ENCODE assay signal across 10 cellular contexts in the genomic region with DNA sequence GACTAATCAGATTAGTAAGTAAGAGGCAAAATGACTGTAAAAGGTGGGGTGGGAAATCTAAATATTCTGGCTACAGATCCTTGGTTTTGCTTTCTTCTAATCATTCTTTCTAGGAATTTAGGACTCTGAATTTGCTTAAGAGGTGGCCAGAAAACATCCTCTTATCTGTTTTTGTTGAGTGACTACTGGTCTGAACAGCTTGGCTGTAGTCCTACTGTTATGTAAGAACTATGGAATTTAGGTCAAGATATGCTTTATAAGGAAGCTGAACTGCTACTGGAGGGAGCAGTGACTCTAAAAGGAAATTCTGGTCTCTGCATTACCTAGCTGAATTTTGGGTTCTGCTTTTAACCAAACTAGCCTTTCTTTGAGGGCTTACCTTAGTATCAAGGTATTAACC. TPM values are rescaled to one million over a fixed set of nuclear protein-coding genes. Genes with fewer than 3 reads are reported as not detected.
A peak's percentile ranks its signal among the peaks of the same experiment; 100 is the strongest.
DNase-seq lines count a peak whose midpoint lies in the region; ATAC-seq, FAIRE-seq and TF ChIP-seq lines count a peak whose summit lies in the region.
"Had no signal": no experiment of that assay in that cellular context is flagged by ENCODE, and none has a peak within 500 bp of the region (broad histone marks: within the 10 kb centered on the region; RNA-seq: fewer than 3 reads in every experiment).

No MANE protein-coding gene starts in this region.

- FAIRE-seq in K562 (lab: Jason Lieb, UNC) = peak; percentile 40
- FAIRE-seq: TTC549 had no signal

- TF ChIP-seq EP300 in K562 (IDR thresholded peaks at IDR 0.05; ENCODE audit: low read length) = no peak
- TF ChIP-seq EP300 in stomach (IDR thresholded peaks at IDR 0.05) = no peak

- TF ChIP-seq CTCF in HFF-Myc (IDR thresholded peaks at IDR 0.05; ENCODE audit: low read depth, low read length, missing control alignments) = no peak
- TF ChIP-seq CTCF in K562 (IDR thresholded peaks at IDR 0.05 in 2 of 3, conservative IDR thresholded peaks at IDR 0.05 in 1 of 3; ENCODE audit: insufficient read depth in 2 of 3, low read depth in 1 of 3, low read length in 3 of 3) = no peak
- no peak for TF ChIP-seq CTCF in kidney epithelial cell (IDR thresholded peaks at IDR 0.05; ENCODE audit: insufficient read depth, low read length, poor library complexity, severe bottlenecking)
- no peak for TF ChIP-seq CTCF in stomach (IDR thresholded peaks at IDR 0.05)
- no peak for TF ChIP-seq CTCF in prostate gland (IDR thresholded peaks at IDR 0.05)

- no TSS peak for BruUV-seq in K562 (replicated peaks; lab: Mats Ljungman, UMichigan)

- no peak overlapping the region for H3K4me3 ChIP-seq in HFF-Myc (replicated peaks; ENCODE audit: low read depth, low read length)
- no peak overlapping the region for H3K4me3 ChIP-seq in K562
- H3K4me3 ChIP-seq in kidney epithelial cell (ENCODE audit: low read depth, low read length) = no peak overlapping the region
- H3K4me3 ChIP-seq in stomach = no peak overlapping the region
- no peak overlapping the region for H3K4me3 ChIP-seq in prostate gland
- H3K4me3 ChIP-seq: esophagus squamous epithelium had no signal

- no peak overlapping the region for H2AFZ ChIP-seq in K562 (ENCODE audit: low read depth, low read length)

- DNase-seq in HFF-Myc (ENCODE audit: extremely low read depth, low read depth) = peak; percentile 12
- DNase-seq in K562 (ENCODE audit: extremely low read depth in 1 of 4, low spot score in 3 of 4) = peak in 1 of 4 experiments; percentile 9
- DNase-seq in kidney epithelial cell (ENCODE audit: low read depth) = peak; percentile 43
- no peak for DNase-seq in stomach
- DNase-seq in prostate gland (ENCODE audit: low spot score) = no peak
- DNase-seq in NOMO-1 treated with DMSO at 0.1 percent for 48 hours (lab: John Stamatoyannopoulos, UW; ENCODE audit: unreplicated experiment) = no peak
- DNase-seq in activated T-cell treated with anti-CD3 and anti-CD28 coated beads for 4 hours = no peak
- DNase-seq: esophagus squamous epithelium had no signal

- H3K36me3 ChIP-seq in K562 (ENCODE audit: control insufficient read depth, insufficient read depth, low read length) (peaks cover 90% of the 10 kb centered on the region), kidney epithelial cell (ENCODE audit: control insufficient read depth, insufficient read depth, low read length) (peaks cover 3% of the 10 kb centered on the region), stomach (peaks cover 19 to 60% (median 57%) of the 10 kb centered on the region in 4 donors), prostate gland (no peaks in the 10 kb centered on the region)

- no peak overlapping the region for H3K4me2 ChIP-seq in K562 (ENCODE audit: insufficient read depth, low read length)

- no peak overlapping the region for H3K9ac ChIP-seq in K562 (ENCODE audit: insufficient read depth in 1 of 2, low read depth in 2 of 2, low read length in 2 of 2)

- H3K9me1 ChIP-seq in K562 (ENCODE audit: control insufficient read depth, insufficient read depth, low read length) = no peaks in the 10 kb centered on the region

- H3K4me1 ChIP-seq in K562 (replicated peaks in 1 of 2; ENCODE audit: control insufficient read depth in 2 of 2, insufficient read depth in 2 of 2, low read length in 2 of 2) (no peaks in the 10 kb centered on the region), stomach (peaks cover 0 to 26% (median 13%) of the 10 kb centered on the region in 4 donors), prostate gland (replicated peaks) (peaks cover 3% of the 10 kb centered on the region)

- POLR2A ChIA-PET in K562 (lab: Yijun Ruan, JAX) = interaction anchor here (0.6 to 2.2 kb wide), 4 partner anchors 8 to 175 kb away, joined by 3 to 7 read pairs (median 4); no protein-coding TSS in a partner anchor

- CTCF ChIA-PET in K562 (lab: Yijun Ruan, JAX; ENCODE audit: low intra/inter-chr PET ratio) = no interaction called here

- in situ Hi-C loops in K562 (cut with MboI) = no loop called here

- intact Hi-C loops in K562 (cut with micrococcal nuclease) = no loop called here
- intact Hi-C loops in stomach (cut with DNase I; ENCODE audit: low total_unique reads) = no loop called here
- intact Hi-C loops in prostate gland (cut with DNase I) = no loop called here

- peak; percentile 45; the same call in 2 of the 3 replicates for ATAC-seq in K562
- no peak for ATAC-seq in GM18520 (IDR thresholded peaks at IDR 0.05; ENCODE audit: unreplicated experiment)

- H3K9me3 ChIP-seq in K562 (replicated peaks; ENCODE audit: control insufficient read depth, insufficient read depth, low read depth, low read length) (no peaks in the 10 kb centered on the region), stomach (no peaks in the 10 kb centered on the region), prostate gland (no peaks in the 10 kb centered on the region)
- H3K9me3 ChIP-seq: esophagus squamous epithelium had no signal

- H3K27me3 ChIP-seq in K562 (ENCODE audit: control insufficient read depth in 2 of 2, insufficient read depth in 2 of 2, low read length in 2 of 2) = no peaks in the 10 kb centered on the region
- H3K27me3 ChIP-seq in kidney epithelial cell (ENCODE audit: control insufficient read depth, insufficient read depth, low read length) = no peaks in the 10 kb centered on the region
- H3K27me3 ChIP-seq in stomach = no peaks in the 10 kb centered on the region
- H3K27me3 ChIP-seq in prostate gland (replicated peaks; ENCODE audit: insufficient read depth) = no peaks in the 10 kb centered on the region
- H3K27me3 ChIP-seq: esophagus squamous epithelium had no signal

- H3K27ac ChIP-seq in K562 (ENCODE audit: extremely low read depth, low read depth, low read length) = no peak overlapping the region
- peak overlapping the region in 3 of 5 donors; percentile 1 to 50 (median 16) for H3K27ac ChIP-seq in stomach
- no peak overlapping the region for H3K27ac ChIP-seq in prostate gland

- no peak for TF ChIP-seq RAD21 in K562 (CRISPR knock-in tag; conservative IDR thresholded peaks at IDR 0.05 in 1 of 2, IDR thresholded peaks at IDR 0.05 in 1 of 2)

- H3K79me2 ChIP-seq in K562 (ENCODE audit: control insufficient read depth, insufficient read depth, low read length) = no peaks in the 10 kb centered on the region

- H4K20me1 ChIP-seq in K562 (replicated peaks; ENCODE audit: control insufficient read depth, insufficient read depth, low read length) = no peaks in the 10 kb centered on the region; the same call in 1 of the 2 replicates

- TF ChIP-seq POLR2A in K562 (conservative IDR thresholded peaks at IDR 0.05) = no peak
- TF ChIP-seq POLR2A in stomach (IDR thresholded peaks at IDR 0.05) = no peak
- no peak for TF ChIP-seq POLR2A in prostate gland (IDR thresholded peaks at IDR 0.05)

TF ChIP-seq in K562, 482 proteins besides CTCF, POLR2A, EP300 and RAD21 (continues in another document):
- TF ChIP-seq, protein P1, sequence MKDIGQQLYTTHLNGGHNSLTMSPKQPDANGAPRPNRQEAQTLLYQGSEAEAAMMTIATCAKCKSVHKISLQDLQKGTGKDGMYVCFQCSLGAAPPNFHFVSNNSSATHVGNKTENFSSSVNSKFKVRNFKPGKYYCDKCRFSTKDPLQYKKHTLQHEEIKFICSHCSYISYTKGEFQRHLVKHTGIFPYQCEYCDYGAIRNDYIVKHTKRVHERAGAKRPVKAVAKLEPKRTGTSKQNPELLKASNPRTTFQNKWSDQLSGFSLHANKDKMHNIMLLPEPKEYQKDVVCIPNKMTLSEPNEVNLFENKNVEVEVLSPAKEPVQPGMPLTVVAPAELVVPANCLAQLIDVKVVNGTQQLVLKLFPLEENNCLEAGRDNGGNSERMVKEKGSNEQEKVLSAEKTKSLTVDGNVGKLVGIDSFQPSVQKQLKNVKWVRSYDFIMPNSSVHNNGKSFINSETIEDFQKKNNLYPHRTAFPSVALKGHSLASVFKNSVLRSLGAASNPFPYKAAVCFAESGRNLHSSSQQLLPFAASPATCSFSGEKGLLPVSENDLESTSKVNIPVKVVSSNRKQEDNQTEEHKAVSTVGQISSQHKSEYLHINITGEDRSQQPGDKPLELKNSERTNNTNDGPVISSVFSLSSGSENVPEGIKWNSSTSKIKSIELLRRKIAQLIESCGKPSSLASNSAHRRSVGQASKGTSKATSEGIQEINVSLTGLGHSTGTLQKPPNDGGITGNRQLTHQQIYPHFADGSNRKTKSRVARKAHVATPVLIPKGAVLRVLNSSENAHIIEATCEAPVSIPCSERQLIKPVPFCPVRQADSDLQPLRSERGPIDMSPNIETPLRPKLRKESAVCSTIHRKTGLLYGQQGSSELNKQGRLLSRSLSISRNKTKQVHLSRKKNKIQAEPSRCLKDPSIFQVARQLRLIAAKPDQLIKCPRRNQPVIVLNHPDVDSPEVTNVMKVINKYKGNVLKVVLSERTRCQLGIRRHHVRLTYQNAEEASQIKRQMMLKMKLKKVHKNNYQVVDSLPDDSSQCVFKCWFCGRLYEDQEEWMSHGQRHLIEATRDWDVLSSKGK (CRISPR knock-in tag; IDR thresholded peaks at IDR 0.05) = no peak
- peak; percentile 23; the same call in 1 of the 2 replicates for TF ChIP-seq CTBP1 (IDR thresholded peaks at IDR 0.05; ENCODE audit: borderline replicate concordance)
- TF ChIP-seq CBFB (CRISPR knock-in tag; IDR thresholded peaks at IDR 0.05) = no peak
- TF ChIP-seq KAT2B (IDR thresholded peaks at IDR 0.05; ENCODE audit: low read depth, low read length) = no peak
- TF ChIP-seq ZC3H11A (IDR thresholded peaks at IDR 0.05; ENCODE audit: low read depth, low read length) = no peak
- TF ChIP-seq SRSF7 (optimal IDR thresholded peaks at IDR 0.05; ENCODE audit: low read depth, low read length) = no peak

RNA-seq across cellular contexts. Expression of a gene that starts 33.5 kb away (rescaled TPM):
- 1.4 and 3.6 TPM in 2 replicates for total RNA-seq in K562 (2011; cell fraction: chromatin; rRNA removed; ENCODE audit: low replicate concordance)
- 3.3 and 4.2 TPM in 2 replicates for total RNA-seq in K562 (2011; cell fraction: nucleolus; rRNA removed)
- total RNA-seq in K562 (2011; cell fraction: nucleoplasm; rRNA removed) = 3.7 and 4.4 TPM in 2 replicates
- total RNA-seq in K562 (2014; rRNA removed) (2.5 and 3.4 TPM in 2 replicates), K562 (2014; rRNA removed; fragmentation: Illumina TruSeq; extraction: Trizol) (1.4 and 1.8 TPM in 2 replicates), K562 (2015; rRNA removed; fragmentation: Illumina TruSeq; extraction: Trizol) (1.3 and 1.4 TPM in 2 replicates), K562 (2021) (2.9 and 3.3 TPM in 2 replicates), kidney epithelial cell (0.48 and 0.71 TPM in 2 replicates), stomach (1 to 10 TPM in 1 of 5 donors, under 1 TPM in 2, not detected in 2; under 0.01 to 3.8 (median 0.73) TPM), prostate gland (1 to 10 TPM in 1 of 2 donors, under 1 TPM in 1; 0.14 to 1.2 TPM)
- polyA plus RNA-seq in K562 (2011; rRNA removed) (2.2 and 2.4 TPM in 2 replicates), K562 (2014; fragmentation: Illumina TruSeq; extraction: Trizol) (2.6 and 3.3 TPM in 2 replicates), K562 (2014; fragmentation: Nextera tagmentation; extraction: Ambion mirVana) (under 1 TPM; 0.06 to 0.17 TPM), K562 (2014; rRNA removed) (2.6 and 4.5 TPM in 2 replicates), stomach (under 1 TPM in 2 of 3 donors, not detected in 1; 0.19 to 0.35 TPM)
- 2.4 and 4.0 TPM in 2 replicates for polyA plus RNA-seq in K562 (2011; cell fraction: cytosol; rRNA removed)
- polyA plus RNA-seq in K562 (2011; cell fraction: nucleus; rRNA removed) = 1.2 and 2.2 TPM in 2 replicates
- 1.6 and 2.7 TPM in 2 replicates for polyA plus RNA-seq in K562 (2012)
- 0.72 and 1.3 TPM in 2 replicates for polyA minus RNA-seq in K562 (2011; rRNA and poly(A)+ RNA removed)
- 2.3 and 2.8 TPM in 2 replicates for polyA minus RNA-seq in K562 (2011; cell fraction: cytosol; rRNA and poly(A)+ RNA removed)
- 0.56 and 0.81 TPM in 2 replicates for polyA minus RNA-seq in K562 (2011; cell fraction: nucleus; rRNA and poly(A)+ RNA removed)

Comparison
In these comparisons a context has a peak if more than half of its experiments do, and no peak if none do; other contexts are left out.
1. DNase-seq: peak in HFF-Myc (single experiment) and kidney epithelial cell (single experiment); none in stomach (single experiment), prostate gland (single experiment), NOMO-1 treated with DMSO at 0.1 percent for 48 hours (single experiment) and activated T-cell treated with anti-CD3 and anti-CD28 coated beads for 4 hours (single experiment).
2. H3K27ac ChIP-seq: peak in stomach (3 of 5); none in K562 (single experiment) and prostate gland (0 of 2).